ENCODE assay signal across 1 cellular context in genomic region chr17:6661464-6661848, GRCh38.
TF ChIP-seq lines count a peak whose summit lies in the region.

No MANE protein-coding gene starts in this region.

TF ChIP-seq in HEK293, 187 proteins besides CTCF, POLR2A, EP300 and RAD21 (continued from another document):
- TF ChIP-seq KLF17 (tag by site-specific recombination; IDR thresholded peaks at IDR 0.05) (no peak), ZNF341 (tag by site-specific recombination; IDR thresholded peaks at IDR 0.05; ENCODE audit: low read depth) (no peak), ZNF211 (tag by site-specific recombination; IDR thresholded peaks at IDR 0.05; ENCODE audit: low read depth) (no peak), MYNN (tag by site-specific recombination; IDR thresholded peaks at IDR 0.05; ENCODE audit: borderline replicate concordance) (no peak), ZNF2 (tag by site-specific recombination; IDR thresholded peaks at IDR 0.05) (no peak), ZFP69B (tag by site-specific recombination; IDR thresholded peaks at IDR 0.05) (peak; percentile 74; the same call in 1 of the 2 replicates), ZNF433 (tag by site-specific recombination; IDR thresholded peaks at IDR 0.05; ENCODE audit: low read depth) (no peak), WT1 (tag by site-specific recombination; IDR thresholded peaks at IDR 0.05) (no peak)
- TF ChIP-seq, protein P1, sequence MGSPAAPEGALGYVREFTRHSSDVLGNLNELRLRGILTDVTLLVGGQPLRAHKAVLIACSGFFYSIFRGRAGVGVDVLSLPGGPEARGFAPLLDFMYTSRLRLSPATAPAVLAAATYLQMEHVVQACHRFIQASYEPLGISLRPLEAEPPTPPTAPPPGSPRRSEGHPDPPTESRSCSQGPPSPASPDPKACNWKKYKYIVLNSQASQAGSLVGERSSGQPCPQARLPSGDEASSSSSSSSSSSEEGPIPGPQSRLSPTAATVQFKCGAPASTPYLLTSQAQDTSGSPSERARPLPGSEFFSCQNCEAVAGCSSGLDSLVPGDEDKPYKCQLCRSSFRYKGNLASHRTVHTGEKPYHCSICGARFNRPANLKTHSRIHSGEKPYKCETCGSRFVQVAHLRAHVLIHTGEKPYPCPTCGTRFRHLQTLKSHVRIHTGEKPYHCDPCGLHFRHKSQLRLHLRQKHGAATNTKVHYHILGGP (tag by site-specific recombination; IDR thresholded peaks at IDR 0.05), result no peak
- TF ChIP-seq, protein P2, sequence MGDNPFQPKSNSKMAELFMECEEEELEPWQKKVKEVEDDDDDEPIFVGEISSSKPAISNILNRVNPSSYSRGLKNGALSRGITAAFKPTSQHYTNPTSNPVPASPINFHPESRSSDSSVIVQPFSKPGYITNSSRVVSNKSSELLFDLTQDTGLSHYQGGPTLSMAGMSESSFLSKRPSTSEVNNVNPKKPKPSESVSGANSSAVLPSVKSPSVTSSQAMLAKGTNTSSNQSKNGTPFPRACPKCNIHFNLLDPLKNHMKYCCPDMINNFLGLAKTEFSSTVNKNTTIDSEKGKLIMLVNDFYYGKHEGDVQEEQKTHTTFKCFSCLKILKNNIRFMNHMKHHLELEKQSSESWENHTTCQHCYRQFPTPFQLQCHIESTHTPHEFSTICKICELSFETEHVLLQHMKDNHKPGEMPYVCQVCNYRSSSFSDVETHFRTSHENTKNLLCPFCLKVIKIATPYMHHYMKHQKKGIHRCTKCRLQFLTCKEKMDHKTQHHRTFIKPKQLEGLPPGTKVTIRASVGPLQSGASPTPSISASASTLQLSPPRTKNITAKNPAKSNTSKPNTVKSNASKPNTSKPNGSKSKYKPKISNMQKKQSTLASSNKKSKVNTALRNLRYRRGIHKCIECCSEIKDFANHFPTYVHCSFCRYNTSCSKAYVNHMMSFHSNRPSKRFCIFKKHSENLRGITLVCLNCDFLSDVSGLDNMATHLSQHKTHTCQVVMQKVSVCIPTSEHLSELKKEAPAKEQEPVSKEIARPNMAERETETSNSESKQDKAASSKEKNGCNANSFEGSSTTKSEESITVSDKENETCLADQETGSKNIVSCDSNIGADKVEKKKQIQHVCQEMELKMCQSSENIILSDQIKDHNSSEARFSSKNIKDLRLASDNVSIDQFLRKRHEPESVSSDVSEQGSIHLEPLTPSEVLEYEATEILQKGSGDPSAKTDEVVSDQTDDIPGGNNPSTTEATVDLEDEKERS (tag by site-specific recombination; IDR thresholded peaks at IDR 0.05), result no peak
